ENCODE assay signal across 2 cellular contexts in the genomic region with DNA sequence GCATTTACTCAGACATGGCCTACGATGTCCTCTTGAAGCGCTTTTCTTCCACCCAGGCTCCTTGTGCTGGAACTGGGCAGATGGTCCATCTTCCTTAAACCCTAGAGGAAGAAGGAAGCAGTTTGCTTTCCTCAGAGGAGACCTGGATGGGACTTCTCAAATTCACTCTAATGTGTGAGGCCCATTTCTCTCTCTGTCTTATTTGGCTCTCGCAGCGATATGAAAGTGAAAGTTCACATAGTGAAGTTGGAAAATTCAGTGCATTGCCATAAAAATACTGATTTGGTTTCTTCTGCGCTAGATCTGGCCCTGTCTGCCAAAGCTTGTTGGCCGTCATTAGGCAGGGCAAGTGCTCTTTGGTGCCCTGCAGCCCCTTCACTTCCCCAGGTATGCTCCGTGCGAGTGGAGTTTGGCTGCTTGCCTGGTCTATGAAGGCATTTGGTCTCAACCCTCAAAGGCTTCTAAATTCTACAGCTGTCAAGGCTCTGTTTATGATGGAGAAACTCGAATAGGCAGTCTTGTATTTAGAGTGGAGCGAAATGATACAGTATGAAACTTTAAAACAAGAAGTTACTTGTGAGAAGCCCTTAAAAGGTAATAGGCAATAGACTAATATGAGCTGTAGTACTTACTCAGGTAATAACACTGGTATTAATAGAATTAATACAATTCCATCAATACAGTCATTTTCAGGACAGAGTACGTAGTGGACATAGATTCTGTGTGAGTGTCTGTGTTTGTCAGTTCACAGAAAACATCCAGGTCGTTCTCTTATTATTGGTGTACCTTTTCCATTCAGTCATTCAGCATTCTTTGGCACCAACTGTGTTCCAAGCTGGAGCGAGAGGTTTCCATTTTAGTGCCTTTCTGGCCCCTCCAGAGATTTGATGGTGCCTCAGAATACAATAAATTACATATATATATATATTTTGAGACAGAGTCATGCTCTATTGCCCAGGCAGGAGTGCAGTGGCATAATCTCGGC.
TF ChIP-seq lines count a peak whose summit lies in the region.

No MANE protein-coding gene starts in this region.

TF ChIP-seq in liver, 16 proteins besides CTCF, POLR2A, EP300 and RAD21:
- TF ChIP-seq GABPA (IDR thresholded peaks at IDR 0.05 in 1 of 2, conservative IDR thresholded peaks at IDR 0.05 in 1 of 2) = no peak
- TF ChIP-seq RXRA (IDR thresholded peaks at IDR 0.05) = no peak
- TF ChIP-seq FOXA1 (IDR thresholded peaks at IDR 0.05) = no peak
- TF ChIP-seq ZBTB33 (IDR thresholded peaks at IDR 0.05) = no peak
- TF ChIP-seq YY1 (IDR thresholded peaks at IDR 0.05) = no peak
- no peak for TF ChIP-seq EGR1 (IDR thresholded peaks at IDR 0.05; ENCODE audit: low read depth in 2 of 2)
- TF ChIP-seq TAF1 (conservative IDR thresholded peaks at IDR 0.05) = no peak
- TF ChIP-seq, protein P1, sequence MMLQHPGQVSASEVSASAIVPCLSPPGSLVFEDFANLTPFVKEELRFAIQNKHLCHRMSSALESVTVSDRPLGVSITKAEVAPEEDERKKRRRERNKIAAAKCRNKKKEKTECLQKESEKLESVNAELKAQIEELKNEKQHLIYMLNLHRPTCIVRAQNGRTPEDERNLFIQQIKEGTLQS (IDR thresholded peaks at IDR 0.05) = no peak
- no peak for TF ChIP-seq HNF4G (IDR thresholded peaks at IDR 0.05)
- TF ChIP-seq, protein P2, sequence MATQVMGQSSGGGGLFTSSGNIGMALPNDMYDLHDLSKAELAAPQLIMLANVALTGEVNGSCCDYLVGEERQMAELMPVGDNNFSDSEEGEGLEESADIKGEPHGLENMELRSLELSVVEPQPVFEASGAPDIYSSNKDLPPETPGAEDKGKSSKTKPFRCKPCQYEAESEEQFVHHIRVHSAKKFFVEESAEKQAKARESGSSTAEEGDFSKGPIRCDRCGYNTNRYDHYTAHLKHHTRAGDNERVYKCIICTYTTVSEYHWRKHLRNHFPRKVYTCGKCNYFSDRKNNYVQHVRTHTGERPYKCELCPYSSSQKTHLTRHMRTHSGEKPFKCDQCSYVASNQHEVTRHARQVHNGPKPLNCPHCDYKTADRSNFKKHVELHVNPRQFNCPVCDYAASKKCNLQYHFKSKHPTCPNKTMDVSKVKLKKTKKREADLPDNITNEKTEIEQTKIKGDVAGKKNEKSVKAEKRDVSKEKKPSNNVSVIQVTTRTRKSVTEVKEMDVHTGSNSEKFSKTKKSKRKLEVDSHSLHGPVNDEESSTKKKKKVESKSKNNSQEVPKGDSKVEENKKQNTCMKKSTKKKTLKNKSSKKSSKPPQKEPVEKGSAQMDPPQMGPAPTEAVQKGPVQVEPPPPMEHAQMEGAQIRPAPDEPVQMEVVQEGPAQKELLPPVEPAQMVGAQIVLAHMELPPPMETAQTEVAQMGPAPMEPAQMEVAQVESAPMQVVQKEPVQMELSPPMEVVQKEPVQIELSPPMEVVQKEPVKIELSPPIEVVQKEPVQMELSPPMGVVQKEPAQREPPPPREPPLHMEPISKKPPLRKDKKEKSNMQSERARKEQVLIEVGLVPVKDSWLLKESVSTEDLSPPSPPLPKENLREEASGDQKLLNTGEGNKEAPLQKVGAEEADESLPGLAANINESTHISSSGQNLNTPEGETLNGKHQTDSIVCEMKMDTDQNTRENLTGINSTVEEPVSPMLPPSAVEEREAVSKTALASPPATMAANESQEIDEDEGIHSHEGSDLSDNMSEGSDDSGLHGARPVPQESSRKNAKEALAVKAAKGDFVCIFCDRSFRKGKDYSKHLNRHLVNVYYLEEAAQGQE (IDR thresholded peaks at IDR 0.05) = no peak
- TF ChIP-seq NR2F2 (IDR thresholded peaks at IDR 0.05) = no peak
- TF ChIP-seq JUND (IDR thresholded peaks at IDR 0.05) = no peak
- TF ChIP-seq FOXA2 (IDR thresholded peaks at IDR 0.05) = no peak
- TF ChIP-seq SP1 (IDR thresholded peaks at IDR 0.05) = no peak
- TF ChIP-seq HNF4A (conservative IDR thresholded peaks at IDR 0.05) = no peak

TF ChIP-seq in HepG2, 621 proteins besides CTCF, POLR2A, EP300 and RAD21:
- TF ChIP-seq, protein P3, sequence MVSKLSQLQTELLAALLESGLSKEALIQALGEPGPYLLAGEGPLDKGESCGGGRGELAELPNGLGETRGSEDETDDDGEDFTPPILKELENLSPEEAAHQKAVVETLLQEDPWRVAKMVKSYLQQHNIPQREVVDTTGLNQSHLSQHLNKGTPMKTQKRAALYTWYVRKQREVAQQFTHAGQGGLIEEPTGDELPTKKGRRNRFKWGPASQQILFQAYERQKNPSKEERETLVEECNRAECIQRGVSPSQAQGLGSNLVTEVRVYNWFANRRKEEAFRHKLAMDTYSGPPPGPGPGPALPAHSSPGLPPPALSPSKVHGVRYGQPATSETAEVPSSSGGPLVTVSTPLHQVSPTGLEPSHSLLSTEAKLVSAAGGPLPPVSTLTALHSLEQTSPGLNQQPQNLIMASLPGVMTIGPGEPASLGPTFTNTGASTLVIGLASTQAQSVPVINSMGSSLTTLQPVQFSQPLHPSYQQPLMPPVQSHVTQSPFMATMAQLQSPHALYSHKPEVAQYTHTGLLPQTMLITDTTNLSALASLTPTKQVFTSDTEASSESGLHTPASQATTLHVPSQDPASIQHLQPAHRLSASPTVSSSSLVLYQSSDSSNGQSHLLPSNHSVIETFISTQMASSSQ (IDR thresholded peaks at IDR 0.05; ENCODE audit: low read depth) = no peak
- TF ChIP-seq, protein P3 (CRISPR knock-in tag; IDR thresholded peaks at IDR 0.05; ENCODE audit: borderline replicate concordance) = no peak
